1 cellular context compared by ENCODE assay signal in genomic region chr6:167745660-167746376, GRCh38.
TF ChIP-seq lines count a peak whose summit lies in the region.

No MANE protein-coding gene starts in this region.

TF ChIP-seq in SK-N-SH, 30 proteins besides CTCF, POLR2A, EP300 and RAD21 (continued from another document):
- TF ChIP-seq USF1 (IDR thresholded peaks at IDR 0.05; ENCODE audit: borderline replicate concordance, low read depth) (no peak), MXI1 (IDR thresholded peaks at IDR 0.05; ENCODE audit: low read depth, low read length) (no peak), EZH2phosphoT487 (IDR thresholded peaks at IDR 0.05; ENCODE audit: borderline replicate concordance, low read depth) (no peak), MEF2A (IDR thresholded peaks at IDR 0.05; ENCODE audit: borderline replicate concordance, low read depth) (no peak), GABPA (IDR thresholded peaks at IDR 0.05; ENCODE audit: low read depth) (no peak), SMC3 (IDR thresholded peaks at IDR 0.05; ENCODE audit: low read depth, low read length) (no peak), GATA2 (CRISPR knock-in tag; IDR thresholded peaks at IDR 0.05) (no peak), RFX5 (IDR thresholded peaks at IDR 0.05; ENCODE audit: low read length) (no peak)
- TF ChIP-seq, protein P1, sequence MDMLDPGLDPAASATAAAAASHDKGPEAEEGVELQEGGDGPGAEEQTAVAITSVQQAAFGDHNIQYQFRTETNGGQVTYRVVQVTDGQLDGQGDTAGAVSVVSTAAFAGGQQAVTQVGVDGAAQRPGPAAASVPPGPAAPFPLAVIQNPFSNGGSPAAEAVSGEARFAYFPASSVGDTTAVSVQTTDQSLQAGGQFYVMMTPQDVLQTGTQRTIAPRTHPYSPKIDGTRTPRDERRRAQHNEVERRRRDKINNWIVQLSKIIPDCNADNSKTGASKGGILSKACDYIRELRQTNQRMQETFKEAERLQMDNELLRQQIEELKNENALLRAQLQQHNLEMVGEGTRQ (IDR thresholded peaks at IDR 0.05; ENCODE audit: borderline replicate concordance, low read depth, low read length) = no peak
TF ChIP-seq in SK-N-SH: peak in this region for 0.
